In genomic region chr3:50671331-50671730, GRCh38 we compare ENCODE assay signal across 12 cellular contexts. TPM values are rescaled to one million over a fixed set of nuclear protein-coding genes. Genes with fewer than 3 reads are reported as not detected.
A peak's percentile ranks its signal among the peaks of the same experiment; 100 is the strongest.
DNase-seq lines count a peak whose midpoint lies in the region; ATAC-seq, FAIRE-seq and TF ChIP-seq lines count a peak whose summit lies in the region.
"Had no signal": no experiment of that assay in that cellular context is flagged by ENCODE, and none has a peak within 500 bp of the region (broad histone marks: within the 10 kb centered on the region; RNA-seq: fewer than 3 reads in every experiment).

No MANE protein-coding gene starts in this region.

- no peak overlapping the region for H3K4me3 Mint-ChIP-seq in naive thymus-derived CD8-positive, alpha-beta T cell

- no peak for FAIRE-seq in A549 (lab: Jason Lieb, UNC)
- no peak for FAIRE-seq in RCC 7860 (lab: Jason Lieb, UNC)
- FAIRE-seq: GM19239, small intestine had no signal

- peaks cover 27% of the 10 kb centered on the region for H3K4me1 ChIP-seq in A549
- H3K4me1 ChIP-seq: SJCRH30 had no signal

- H3K36me3 Mint-ChIP-seq in naive thymus-derived CD8-positive, alpha-beta T cell, result no peaks in the 10 kb centered on the region

- CTCF ChIA-PET in A549 (lab: Yijun Ruan, JAX), result interaction anchor here (0.6 to 1.0 kb wide), 2 partner anchors 55 to 718 kb away, joined by 3 to 6 read pairs; no protein-coding TSS in a partner anchor

- H3K27ac ChIP-seq in A549, result no peak overlapping the region
- H3K27ac ChIP-seq: SJCRH30 had no signal

- no peak for TF ChIP-seq EP300 in A549 (IDR thresholded peaks at IDR 0.05)

- H3K4me2 ChIP-seq in A549, result peak overlapping the region; percentile 51

- 9% methylated on average over 4 of the region's 4 CpGs for WGBS in A549 (ENCODE audit: missing lambda C conversion rate)

- POLR2A ChIA-PET in A549 (lab: Yijun Ruan, JAX), result no interaction called here
- POLR2A ChIA-PET in naive thymus-derived CD8-positive, alpha-beta T cell (lab: Charles Lee), result no interaction called here

- H3K4me3 ChIP-seq in A549, result no peak overlapping the region
- H3K4me3 ChIP-seq in HFF-Myc (replicated peaks; ENCODE audit: low read depth, low read length), result no peak overlapping the region
- H3K4me3 ChIP-seq in fibroblast of villous mesenchyme (ENCODE audit: low read depth, low read length), result no peak overlapping the region
- H3K4me3 ChIP-seq: SJCRH30 had no signal

- TF ChIP-seq RAD21 in A549 (conservative IDR thresholded peaks at IDR 0.05 in 1 of 2, IDR thresholded peaks at IDR 0.05 in 1 of 2), result no peak

- TF ChIP-seq CTCF in A549 (IDR thresholded peaks at IDR 0.05), result no peak
- TF ChIP-seq CTCF in HFF-Myc (IDR thresholded peaks at IDR 0.05; ENCODE audit: low read depth, low read length, missing control alignments), result no peak
- TF ChIP-seq CTCF in fibroblast of villous mesenchyme (IDR thresholded peaks at IDR 0.05; ENCODE audit: insufficient read depth, low read depth, low read length), result no peak

- no peaks in the 10 kb centered on the region for H3K9me3 ChIP-seq in A549
- H3K9me3 ChIP-seq: SJCRH30 had no signal

- no peak overlapping the region for H3K27ac Mint-ChIP-seq in naive thymus-derived CD8-positive, alpha-beta T cell

- DNase-seq in A549 (ENCODE audit: low read depth in 1 of 2, low spot score in 1 of 2) (peak; percentile 38 to 68), HFF-Myc (ENCODE audit: extremely low read depth, low read depth) (peak; percentile 56), RCC 7860 (ENCODE audit: low spot score) (peak; percentile 69), fibroblast of villous mesenchyme (ENCODE audit: low read depth) (peak; percentile 58), NCI-H2107 treated with DMSO at 0.1 percent for 48 hours (lab: John Stamatoyannopoulos, UW; ENCODE audit: unreplicated experiment) (no peak)
- no peak for DNase-seq in naive thymus-derived CD8-positive, alpha-beta T cell
- DNase-seq: activated gamma-delta T cell treated with Interleukin-2 at 50 U/mL for 16 hours, SJCRH30, small intestine had no signal

- peaks cover 3 to 19% (median 9%) of the 10 kb centered on the region in 5 donors for H3K27me3 Mint-ChIP-seq in naive thymus-derived CD8-positive, alpha-beta T cell

- ATAC-seq in A549, result peak; percentile 53 to 78; a peak in 4 of 6 replicates
- ATAC-seq in HG02970 (IDR thresholded peaks at IDR 0.05; ENCODE audit: low FRiP score, unreplicated experiment), result no peak
- no peak for ATAC-seq in naive thymus-derived CD8-positive, alpha-beta T cell
- ATAC-seq in GM19455 (IDR thresholded peaks at IDR 0.05; ENCODE audit: unreplicated experiment), result no peak

- H3K4me1 Mint-ChIP-seq in naive thymus-derived CD8-positive, alpha-beta T cell, result peaks cover 3 to 10% (median 8%) of the 10 kb centered on the region in 4 donors

- TF ChIP-seq POLR2A in A549 (IDR thresholded peaks at IDR 0.05; ENCODE audit: low read length), result no peak

- H3K9me3 Mint-ChIP-seq in naive thymus-derived CD8-positive, alpha-beta T cell, result no peaks in the 10 kb centered on the region

TF ChIP-seq in A549, 52 proteins besides CTCF, POLR2A, EP300 and RAD21:
- TF ChIP-seq, protein P1, sequence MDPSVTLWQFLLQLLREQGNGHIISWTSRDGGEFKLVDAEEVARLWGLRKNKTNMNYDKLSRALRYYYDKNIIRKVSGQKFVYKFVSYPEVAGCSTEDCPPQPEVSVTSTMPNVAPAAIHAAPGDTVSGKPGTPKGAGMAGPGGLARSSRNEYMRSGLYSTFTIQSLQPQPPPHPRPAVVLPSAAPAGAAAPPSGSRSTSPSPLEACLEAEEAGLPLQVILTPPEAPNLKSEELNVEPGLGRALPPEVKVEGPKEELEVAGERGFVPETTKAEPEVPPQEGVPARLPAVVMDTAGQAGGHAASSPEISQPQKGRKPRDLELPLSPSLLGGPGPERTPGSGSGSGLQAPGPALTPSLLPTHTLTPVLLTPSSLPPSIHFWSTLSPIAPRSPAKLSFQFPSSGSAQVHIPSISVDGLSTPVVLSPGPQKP (IDR thresholded peaks at IDR 0.05; ENCODE audit: low read depth, low read length), result no peak
- TF ChIP-seq RARB (CRISPR knock-in tag; IDR thresholded peaks at IDR 0.05), result no peak
- TF ChIP-seq, protein P2, sequence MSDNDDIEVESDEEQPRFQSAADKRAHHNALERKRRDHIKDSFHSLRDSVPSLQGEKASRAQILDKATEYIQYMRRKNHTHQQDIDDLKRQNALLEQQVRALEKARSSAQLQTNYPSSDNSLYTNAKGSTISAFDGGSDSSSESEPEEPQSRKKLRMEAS (IDR thresholded peaks at IDR 0.05), result 0 out of 2 replicates have a peak, but pooled peaks have one; percentile 13
- TF ChIP-seq JUN (IDR thresholded peaks at IDR 0.05), result no peak
- peak; percentile 41; the same call in 1 of the 2 replicates for TF ChIP-seq FOSL2 (IDR thresholded peaks at IDR 0.05)
- TF ChIP-seq FOSL2 (CRISPR knock-in tag; IDR thresholded peaks at IDR 0.05), result peak; percentile 51; the same call in 1 of the 2 replicates
- TF ChIP-seq MAFK (IDR thresholded peaks at IDR 0.05; ENCODE audit: partially characterized antibody), result peak; percentile 84

RNA-seq across cellular contexts. Expression of gene DOCK3, which starts 3.4 kb away (rescaled TPM):
- polyA plus RNA-seq in A549 (2011; rRNA removed) (0.40 and 0.60 TPM in 2 replicates), A549 (2017; fragmentation: RNase III; extraction: RNeasy Plus Mini Kit Qiagen cat#74134 plus additional on column Dnase treatment) (0.46 to 0.54 TPM (median 0.50 TPM) in 3 replicates)
- 0.11 and 0.12 TPM in 2 replicates for polyA plus RNA-seq in A549 (2012; cell fraction: cytosol; rRNA removed)
- 0.31 and 0.43 TPM in 2 replicates for polyA plus RNA-seq in A549 (2012; cell fraction: nucleus; rRNA removed)
- 0.49 and 0.54 TPM in 2 replicates for polyA minus RNA-seq in A549 (2011; rRNA and poly(A)+ RNA removed)
- under 0.01 TPM in 2 replicates for total RNA-seq in fibroblast of villous mesenchyme
- total RNA-seq in naive thymus-derived CD8-positive, alpha-beta T cell, result 1 to 10 TPM; 1.5 to 1.9 TPM
- polyA plus RNA-seq in naive thymus-derived CD8-positive, alpha-beta T cell, result under 1 TPM; 0.14 to 0.63 (median 0.22) TPM

RNA-seq across cellular contexts. Expression of gene MAPKAPK3, which starts 54.4 kb away (rescaled TPM):
- polyA plus RNA-seq in A549 (2011; rRNA removed) (16.5 and 22.8 TPM in 2 replicates), A549 (2017; fragmentation: RNase III; extraction: RNeasy Plus Mini Kit Qiagen cat#74134 plus additional on column Dnase treatment) (14.1 to 16.0 TPM (median 14.6 TPM) in 3 replicates)
- polyA plus RNA-seq in A549 (2012; cell fraction: cytosol; rRNA removed), result 19.6 and 23.7 TPM in 2 replicates
- polyA plus RNA-seq in A549 (2012; cell fraction: nucleus; rRNA removed), result 18.4 TPM in 2 replicates
- polyA minus RNA-seq in A549 (2011; rRNA and poly(A)+ RNA removed), result 20.9 and 28.0 TPM in 2 replicates
- 19.0 and 26.7 TPM in 2 replicates for total RNA-seq in fibroblast of villous mesenchyme
- total RNA-seq in naive thymus-derived CD8-positive, alpha-beta T cell, result 10 to 100 TPM; 27.5 TPM
- 10 to 100 TPM; 42.4 to 48.2 (median 48.1) TPM for polyA plus RNA-seq in naive thymus-derived CD8-positive, alpha-beta T cell

RNA-seq across cellular contexts. Expression of gene CISH, which starts 59.8 kb away (rescaled TPM):
- polyA plus RNA-seq in A549 (2011; rRNA removed) (0.43 and 0.95 TPM in 2 replicates), A549 (2017; fragmentation: RNase III; extraction: RNeasy Plus Mini Kit Qiagen cat#74134 plus additional on column Dnase treatment) (0.42 to 0.68 TPM (median 0.67 TPM) in 3 replicates)
- polyA plus RNA-seq in A549 (2012; cell fraction: cytosol; rRNA removed), result 0.95 and 1.2 TPM in 2 replicates
- 1.1 and 1.7 TPM in 2 replicates for polyA plus RNA-seq in A549 (2012; cell fraction: nucleus; rRNA removed)
- 1.7 and 2.0 TPM in 2 replicates for polyA minus RNA-seq in A549 (2011; rRNA and poly(A)+ RNA removed)
- total RNA-seq in fibroblast of villous mesenchyme, result 0.86 and 0.97 TPM in 2 replicates
- 1 to 10 TPM; 8.1 to 8.8 TPM for total RNA-seq in naive thymus-derived CD8-positive, alpha-beta T cell
- 100 to 1,000 TPM in 2 of 3 donors, 10 to 100 TPM in 1; 16.3 to 135 (median 100) TPM for polyA plus RNA-seq in naive thymus-derived CD8-positive, alpha-beta T cell

Comparison
In these comparisons a context has a peak if more than half of its experiments do, and no peak if none do; other contexts are left out.
1. ATAC-seq: peak in A549 (2 of 2); none in HG02970 (single experiment), naive thymus-derived CD8-positive, alpha-beta T cell (0 of 2) and GM19455 (single experiment).
2. DNase-seq: peak in A549 (2 of 2), HFF-Myc (single experiment), RCC 7860 (single experiment) and fibroblast of villous mesenchyme (single experiment); none in NCI-H2107 treated with DMSO at 0.1 percent for 48 hours (single experiment) and naive thymus-derived CD8-positive, alpha-beta T cell (0 of 10).